Comparison of ENCODE assay signal across 16 cellular contexts in genomic region chr12:52909796-52910195, GRCh38. TPM values are rescaled to one million over a fixed set of nuclear protein-coding genes. Genes with fewer than 3 reads are reported as not detected.
"Had no signal": no experiment of that assay in that cellular context is flagged by ENCODE, and none has a peak within 500 bp of the region (broad histone marks: within the 10 kb centered on the region; RNA-seq: fewer than 3 reads in every experiment).

No MANE protein-coding gene starts in this region.

- H3K4me3 ChIP-seq: cardiac muscle cell, gastroesophageal sphincter, heart right ventricle, lower lobe of right lung, neural progenitor cell, thyroid gland, vagina had no signal

- H3K27ac ChIP-seq: gastroesophageal sphincter, heart right ventricle, lower lobe of right lung, neural progenitor cell, vagina had no signal

- H3K4me3 Mint-ChIP-seq: activated CD4-positive, alpha-beta memory T cell treated with anti-CD3 and anti-CD28 coated beads, Interleukin-2, amount 10 ng/mL, durations not matched to agents 7 days and 5 days; activated T-cell treated with anti-CD3 and anti-CD28 coated beads, Interleukin-2, amount 50 U/mL, for 24 hours; neural progenitor cell had no signal

- H3K27ac Mint-ChIP-seq: activated CD4-positive, alpha-beta memory T cell treated with anti-CD3 and anti-CD28 coated beads, Interleukin-2, amount 10 ng/mL, durations not matched to agents 7 days and 5 days; activated T-cell treated with anti-CD3 and anti-CD28 coated beads, Interleukin-2, amount 50 U/mL, for 24 hours had no signal

- H3K9ac ChIP-seq: neural progenitor cell had no signal

- H3K4me2 ChIP-seq: neural progenitor cell had no signal

- H2AFZ ChIP-seq: neural progenitor cell had no signal

- H3K9me3 ChIP-seq: gastroesophageal sphincter, heart right ventricle, lower lobe of right lung, thyroid gland, vagina had no signal

- ATAC-seq: gastroesophageal sphincter, heart right ventricle, left colon, lower lobe of right lung, right cardiac atrium had no signal

- DNase-seq: activated CD4-positive, alpha-beta memory T cell treated with anti-CD3 and anti-CD28 coated beads, Interleukin-2, amount 10 ng/mL, durations not matched to agents 7 days and 5 days; activated CD4-positive, alpha-beta T cell treated with anti-CD3 and anti-CD28 coated beads for 4 hours; activated effector memory CD4-positive, alpha-beta T cell treated with Interleukin-2 at 50 U/mL for 16 hours; activated naive CD4-positive, alpha-beta T cell treated with anti-CD3 and anti-CD28 coated beads, Interleukin-2, amount 50 U/mL, for 16 hours; activated T-cell treated with anti-CD3 and anti-CD28 coated beads, Interleukin-2, amount 50 U/mL, for 24 hours; erythroblast; heart right ventricle; left colon; lower lobe of right lung; right cardiac atrium had no signal

- H3K27me3 Mint-ChIP-seq: activated T-cell treated with anti-CD3 and anti-CD28 coated beads, Interleukin-2, amount 50 U/mL, for 24 hours had no signal

- H3K36me3 Mint-ChIP-seq: neural progenitor cell had no signal

- H3K9me3 Mint-ChIP-seq: activated CD4-positive, alpha-beta memory T cell treated with anti-CD3 and anti-CD28 coated beads, Interleukin-2, amount 10 ng/mL, durations not matched to agents 7 days and 5 days; activated T-cell treated with anti-CD3 and anti-CD28 coated beads, Interleukin-2, amount 50 U/mL, for 24 hours; neural progenitor cell had no signal

- H3K36me3 ChIP-seq: cardiac muscle cell, gastroesophageal sphincter, heart right ventricle, lower lobe of right lung, neural progenitor cell, thyroid gland, vagina had no signal

- H3K27me3 ChIP-seq: cardiac muscle cell, gastroesophageal sphincter, heart right ventricle, neural progenitor cell, thyroid gland, vagina had no signal

RNA-seq across cellular contexts. Expression of gene KRT8, which starts 4.9 kb away (rescaled TPM):
- total RNA-seq: T-helper 1 cell treated with Interleukin-12 subunit alpha and Interleukin-12 subunit beta and Interleukin-4 antibody, amounts not matched to agents 30 ng/mL and 1 ng/mL, for 36 hours had no signal
